In genomic region chr20:59822291-59823029, GRCh38 we compare ENCODE assay signal across 1 cellular context.
TF ChIP-seq lines count a peak whose summit lies in the region.

No MANE protein-coding gene starts in this region.

TF ChIP-seq in WTC11, 78 proteins besides CTCF, POLR2A, EP300 and RAD21 (continued from another document):
- TF ChIP-seq ZNF281 (CRISPR knock-in tag; IDR thresholded peaks at IDR 0.05) (peak; percentile 30; the same call in 1 of the 2 replicates), TCF7 (CRISPR knock-in tag; IDR thresholded peaks at IDR 0.05; ENCODE audit: low read depth) (no peak), SMAD3 (CRISPR knock-in tag; IDR thresholded peaks at IDR 0.05; ENCODE audit: borderline replicate concordance) (no peak), CREM (CRISPR knock-in tag; IDR thresholded peaks at IDR 0.05) (no peak), EMX1 (CRISPR knock-in tag; IDR thresholded peaks at IDR 0.05) (no peak)
TF ChIP-seq in WTC11: peak in this region for 1.
